Comparison of ENCODE assay signal across 18 cellular contexts in the genomic region with DNA sequence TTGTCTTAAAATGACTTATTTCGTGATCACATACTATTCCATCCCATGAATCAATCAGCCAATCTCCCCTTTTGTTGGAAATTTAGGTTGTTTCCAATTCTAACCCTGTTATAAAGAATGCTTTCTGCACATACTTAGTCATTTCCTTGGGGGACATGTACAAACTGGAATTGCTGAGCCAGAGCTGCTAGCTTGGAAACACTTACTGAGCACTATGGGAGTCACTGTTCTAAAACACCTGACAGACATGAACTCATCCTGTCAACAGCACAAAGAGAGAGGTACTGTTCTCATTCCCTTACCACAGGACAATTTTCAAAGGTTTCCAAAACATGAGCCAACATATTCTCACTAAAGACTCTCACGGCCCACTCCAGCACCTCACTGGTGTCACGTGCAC. TPM values are rescaled to one million over a fixed set of nuclear protein-coding genes. Genes with fewer than 3 reads are reported as not detected.
DNase-seq lines count a peak whose midpoint lies in the region; ATAC-seq and TF ChIP-seq lines count a peak whose summit lies in the region.
"Had no signal": no experiment of that assay in that cellular context is flagged by ENCODE, and none has a peak within 500 bp of the region (broad histone marks: within the 10 kb centered on the region; RNA-seq: fewer than 3 reads in every experiment).

No MANE protein-coding gene starts in this region.

- no peaks in the 10 kb centered on the region for H3K9me3 ChIP-seq in naive thymus-derived CD4-positive, alpha-beta T cell (ENCODE audit: control insufficient read depth in 2 of 3, low read length in 3 of 3)
- H3K9me3 ChIP-seq: ascending aorta, gastroesophageal sphincter, spleen had no signal

- no peak overlapping the region for H3K4me3 ChIP-seq in fibroblast of mammary gland (ENCODE audit: control insufficient read depth, low read depth, low read length)
- no peak overlapping the region for H3K4me3 ChIP-seq in naive thymus-derived CD4-positive, alpha-beta T cell (ENCODE audit: low read length)
- H3K4me3 ChIP-seq: ascending aorta, gastroesophageal sphincter, GM23338, SK-N-MC, spleen had no signal

- H3K4me1 ChIP-seq in naive thymus-derived CD4-positive, alpha-beta T cell (ENCODE audit: control insufficient read depth in 2 of 2, insufficient read depth in 2 of 2, low read length in 2 of 2), result no peaks in the 10 kb centered on the region
- H3K4me1 ChIP-seq: ascending aorta had no signal

- H3K9me3 Mint-ChIP-seq in activated naive CD8-positive, alpha-beta T cell (ENCODE audit: low read depth), result no peaks in the 10 kb centered on the region
- no peaks in the 10 kb centered on the region for H3K9me3 Mint-ChIP-seq in activated naive CD8-positive, alpha-beta T cell treated with anti-CD3 and anti-CD28 coated beads for 36 hours
- H3K9me3 Mint-ChIP-seq in activated naive CD8-positive, alpha-beta T cell treated with anti-CD3 and anti-CD28 coated beads, Interleukin-2, amount 10 ng/mL, durations not matched to agents 7 days and 5 days, result no peaks in the 10 kb centered on the region
- no peaks in the 10 kb centered on the region for H3K9me3 Mint-ChIP-seq in stimulated activated naive CD8-positive, alpha-beta T cell treated with anti-CD3 and anti-CD28 coated beads, Interleukin-15, amount 100 ng/mL, for 72 hours
- no peaks in the 10 kb centered on the region for H3K9me3 Mint-ChIP-seq in naive thymus-derived CD4-positive, alpha-beta T cell
- H3K9me3 Mint-ChIP-seq: GM23338 had no signal

- ATAC-seq in activated naive CD8-positive, alpha-beta T cell treated with anti-CD3 and anti-CD28 coated beads, Interleukin-2, amount 10 ng/mL, durations not matched to agents 7 days and 5 days (ENCODE audit: low read depth), result no peak
- ATAC-seq in stimulated activated naive CD8-positive, alpha-beta T cell treated with anti-CD3 and anti-CD28 coated beads, Interleukin-15, amount 100 ng/mL, for 72 hours, result no peak
- no peak for ATAC-seq in HG03469 (IDR thresholded peaks at IDR 0.05; ENCODE audit: unreplicated experiment)
- no peak for ATAC-seq in naive thymus-derived CD4-positive, alpha-beta T cell
- ATAC-seq: gastroesophageal sphincter, GM23338 had no signal

- H3K4me1 Mint-ChIP-seq in activated naive CD8-positive, alpha-beta T cell (ENCODE audit: low read depth), result peaks cover 15% of the 10 kb centered on the region
- H3K4me1 Mint-ChIP-seq in activated naive CD8-positive, alpha-beta T cell treated with anti-CD3 and anti-CD28 coated beads for 36 hours, result peaks cover 13% of the 10 kb centered on the region
- H3K4me1 Mint-ChIP-seq in activated naive CD8-positive, alpha-beta T cell treated with anti-CD3 and anti-CD28 coated beads, Interleukin-2, amount 10 ng/mL, durations not matched to agents 7 days and 5 days, result peaks cover 4% of the 10 kb centered on the region
- H3K4me1 Mint-ChIP-seq in stimulated activated naive CD8-positive, alpha-beta T cell treated with anti-CD3 and anti-CD28 coated beads, Interleukin-15, amount 100 ng/mL, for 72 hours, result peaks cover 26% of the 10 kb centered on the region
- H3K4me1 Mint-ChIP-seq in naive thymus-derived CD4-positive, alpha-beta T cell, result peaks cover 0 to 45% (median 7%) of the 10 kb centered on the region in 7 donors

- H3K36me3 ChIP-seq in naive thymus-derived CD4-positive, alpha-beta T cell (ENCODE audit: control insufficient read depth in 2 of 3, insufficient read depth in 3 of 3, low read length in 3 of 3), result peaks cover 0 to 25% (median 5%) of the 10 kb centered on the region in 3 experiments

- no peak overlapping the region for H3K27ac ChIP-seq in naive thymus-derived CD4-positive, alpha-beta T cell (ENCODE audit: low read depth, low read length)
- H3K27ac ChIP-seq: ascending aorta, gastroesophageal sphincter, SK-N-MC, WERI-Rb-1 had no signal

- POLR2A ChIA-PET in activated naive CD8-positive, alpha-beta T cell treated with anti-CD3 and anti-CD28 coated beads, Interleukin-2, amount 10 ng/mL, durations not matched to agents 7 days and 5 days (lab: Charles Lee), result no interaction called here
- POLR2A ChIA-PET in naive thymus-derived CD4-positive, alpha-beta T cell (lab: Charles Lee), result interaction anchor here (1.1 kb wide), 1 partner anchor 18 kb away, joined by 3 read pairs; no protein-coding TSS in a partner anchor

- H3K27me3 Mint-ChIP-seq in activated naive CD8-positive, alpha-beta T cell, result no peaks in the 10 kb centered on the region
- no peaks in the 10 kb centered on the region for H3K27me3 Mint-ChIP-seq in activated naive CD8-positive, alpha-beta T cell treated with anti-CD3 and anti-CD28 coated beads for 36 hours
- H3K27me3 Mint-ChIP-seq in activated naive CD8-positive, alpha-beta T cell treated with anti-CD3 and anti-CD28 coated beads, Interleukin-2, amount 10 ng/mL, durations not matched to agents 7 days and 5 days, result no peaks in the 10 kb centered on the region
- no peaks in the 10 kb centered on the region for H3K27me3 Mint-ChIP-seq in stimulated activated naive CD8-positive, alpha-beta T cell treated with anti-CD3 and anti-CD28 coated beads, Interleukin-15, amount 100 ng/mL, for 72 hours
- no peaks in the 10 kb centered on the region for H3K27me3 Mint-ChIP-seq in naive thymus-derived CD4-positive, alpha-beta T cell

- CTCF ChIA-PET in naive thymus-derived CD4-positive, alpha-beta T cell (lab: Charles Lee), result no interaction called here

- intact Hi-C loops in naive thymus-derived CD4-positive, alpha-beta T cell (cut with micrococcal nuclease), result no loop called here

- no peak for DNase-seq in activated naive CD8-positive, alpha-beta T cell treated with anti-CD3 and anti-CD28 coated beads for 36 hours
- no peak for DNase-seq in activated naive CD8-positive, alpha-beta T cell treated with anti-CD3 and anti-CD28 coated beads, Interleukin-2, amount 10 ng/mL, durations not matched to agents 7 days and 5 days
- DNase-seq in fibroblast of mammary gland (ENCODE audit: low read depth) (peak; percentile 65), RPMI8226 (no peak)
- DNase-seq in stimulated activated naive CD8-positive, alpha-beta T cell treated with anti-CD3 and anti-CD28 coated beads, Interleukin-15, amount 100 ng/mL, for 72 hours, result no peak
- no peak for DNase-seq in naive thymus-derived CD4-positive, alpha-beta T cell
- DNase-seq: activated CD8-positive, alpha-beta memory T cell treated with anti-CD3 and anti-CD28 coated beads, Interleukin-2, amount 50 U/mL, for 48 hours; midbrain; NCI-H1092 treated with DMSO at 0.1 percent for 48 hours; occipital lobe; spleen; WERI-Rb-1 had no signal

- no peaks in the 10 kb centered on the region for H3K27me3 ChIP-seq in naive thymus-derived CD4-positive, alpha-beta T cell (ENCODE audit: control insufficient read depth in 2 of 2, insufficient read depth in 2 of 2, low read length in 2 of 2)
- H3K27me3 ChIP-seq: ascending aorta, gastroesophageal sphincter, spleen had no signal

- no peak overlapping the region for H3K4me3 Mint-ChIP-seq in activated naive CD8-positive, alpha-beta T cell
- H3K4me3 Mint-ChIP-seq in activated naive CD8-positive, alpha-beta T cell treated with anti-CD3 and anti-CD28 coated beads for 36 hours, result no peak overlapping the region
- H3K4me3 Mint-ChIP-seq in activated naive CD8-positive, alpha-beta T cell treated with anti-CD3 and anti-CD28 coated beads, Interleukin-2, amount 10 ng/mL, durations not matched to agents 7 days and 5 days, result no peak overlapping the region
- H3K4me3 Mint-ChIP-seq in stimulated activated naive CD8-positive, alpha-beta T cell treated with anti-CD3 and anti-CD28 coated beads, Interleukin-15, amount 100 ng/mL, for 72 hours, result no peak overlapping the region
- H3K4me3 Mint-ChIP-seq in naive thymus-derived CD4-positive, alpha-beta T cell, result no peak overlapping the region
- H3K4me3 Mint-ChIP-seq: GM23338 had no signal

- H3K27ac Mint-ChIP-seq in activated naive CD8-positive, alpha-beta T cell, result peak overlapping the region; percentile 13
- H3K27ac Mint-ChIP-seq in activated naive CD8-positive, alpha-beta T cell treated with anti-CD3 and anti-CD28 coated beads for 36 hours, result no peak overlapping the region
- H3K27ac Mint-ChIP-seq in activated naive CD8-positive, alpha-beta T cell treated with anti-CD3 and anti-CD28 coated beads, Interleukin-2, amount 10 ng/mL, durations not matched to agents 7 days and 5 days, result peak overlapping the region; percentile 46
- H3K27ac Mint-ChIP-seq in stimulated activated naive CD8-positive, alpha-beta T cell treated with anti-CD3 and anti-CD28 coated beads, Interleukin-15, amount 100 ng/mL, for 72 hours, result peak overlapping the region; percentile 10 to 36
- peak overlapping the region in 3 of 9 donors; percentile 22 to 37 (median 31) for H3K27ac Mint-ChIP-seq in naive thymus-derived CD4-positive, alpha-beta T cell
- H3K27ac Mint-ChIP-seq: GM23338 had no signal

- peaks cover 6% of the 10 kb centered on the region for H3K36me3 Mint-ChIP-seq in activated naive CD8-positive, alpha-beta T cell
- peaks cover 21% of the 10 kb centered on the region for H3K36me3 Mint-ChIP-seq in activated naive CD8-positive, alpha-beta T cell treated with anti-CD3 and anti-CD28 coated beads for 36 hours
- H3K36me3 Mint-ChIP-seq in activated naive CD8-positive, alpha-beta T cell treated with anti-CD3 and anti-CD28 coated beads, Interleukin-2, amount 10 ng/mL, durations not matched to agents 7 days and 5 days, result peaks cover 20% of the 10 kb centered on the region
- H3K36me3 Mint-ChIP-seq in naive thymus-derived CD4-positive, alpha-beta T cell, result peaks cover 0 to 20% (median 9%) of the 10 kb centered on the region in 5 donors

- TF ChIP-seq CTCF in fibroblast of mammary gland (conservative IDR thresholded peaks at IDR 0.05; ENCODE audit: control insufficient read depth, insufficient read depth, low read depth, low read length), result no peak

RNA-seq across cellular contexts. Expression of a gene that starts 32.1 kb away (rescaled TPM):
- total RNA-seq in activated naive CD8-positive, alpha-beta T cell treated with anti-CD3 and anti-CD28 coated beads for 36 hours, result 100 to 1,000 TPM; 372 to 389 TPM
- 100 to 1,000 TPM; 197 to 201 TPM for total RNA-seq in activated naive CD8-positive, alpha-beta T cell treated with anti-CD3 and anti-CD28 coated beads, Interleukin-2, amount 10 ng/mL, durations not matched to agents 7 days and 5 days
- 100 to 1,000 TPM in 1 of 5 experiments, 10 to 100 TPM in 4; 53.8 to 219 (median 90.2) TPM for total RNA-seq in naive thymus-derived CD4-positive, alpha-beta T cell
- polyA plus RNA-seq in naive thymus-derived CD4-positive, alpha-beta T cell, result 100 to 1,000 TPM; 113 to 134 TPM

RNA-seq across cellular contexts. Expression of a gene that starts 40.0 kb away (rescaled TPM):
- total RNA-seq in activated naive CD8-positive, alpha-beta T cell treated with anti-CD3 and anti-CD28 coated beads for 36 hours, result 10 to 100 TPM in 1 of 2 experiments, 1 to 10 TPM in 1; 8.8 to 10.2 TPM
- 10 to 100 TPM; 21.6 to 22.4 TPM for total RNA-seq in activated naive CD8-positive, alpha-beta T cell treated with anti-CD3 and anti-CD28 coated beads, Interleukin-2, amount 10 ng/mL, durations not matched to agents 7 days and 5 days
- total RNA-seq in naive thymus-derived CD4-positive, alpha-beta T cell, result 10 to 100 TPM; 17.1 to 58.1 (median 39.2) TPM
- polyA plus RNA-seq in naive thymus-derived CD4-positive, alpha-beta T cell, result 1 to 10 TPM in 1 of 2 donors, under 1 TPM in 1; 0.58 to 2.2 TPM
